In the genomic region with DNA sequence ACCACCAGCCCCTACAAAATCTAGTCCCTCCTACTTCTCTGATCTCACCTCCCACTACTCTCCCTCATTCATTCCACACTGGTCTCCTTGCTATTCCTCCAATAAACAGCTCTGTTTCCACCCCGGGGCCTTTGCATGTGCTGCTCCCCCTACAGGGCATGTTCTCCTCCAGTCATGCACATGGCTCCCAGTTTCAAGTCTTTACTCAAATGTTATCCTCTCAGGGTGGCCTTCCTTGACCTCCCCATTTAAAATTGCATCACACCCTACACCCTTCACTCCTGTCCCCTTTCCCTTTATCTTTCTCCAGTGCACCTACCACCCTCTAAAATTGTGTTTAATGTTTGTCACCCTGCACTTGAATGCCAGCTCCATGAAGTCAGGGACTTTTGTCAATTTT, we compare ENCODE assay signal across 1 cellular context.
TF ChIP-seq lines count a peak whose summit lies in the region.

No MANE protein-coding gene starts in this region.

TF ChIP-seq in K562, 482 proteins besides CTCF, POLR2A, EP300 and RAD21 (continued from another document and continues in another):
- TF ChIP-seq, protein P1, sequence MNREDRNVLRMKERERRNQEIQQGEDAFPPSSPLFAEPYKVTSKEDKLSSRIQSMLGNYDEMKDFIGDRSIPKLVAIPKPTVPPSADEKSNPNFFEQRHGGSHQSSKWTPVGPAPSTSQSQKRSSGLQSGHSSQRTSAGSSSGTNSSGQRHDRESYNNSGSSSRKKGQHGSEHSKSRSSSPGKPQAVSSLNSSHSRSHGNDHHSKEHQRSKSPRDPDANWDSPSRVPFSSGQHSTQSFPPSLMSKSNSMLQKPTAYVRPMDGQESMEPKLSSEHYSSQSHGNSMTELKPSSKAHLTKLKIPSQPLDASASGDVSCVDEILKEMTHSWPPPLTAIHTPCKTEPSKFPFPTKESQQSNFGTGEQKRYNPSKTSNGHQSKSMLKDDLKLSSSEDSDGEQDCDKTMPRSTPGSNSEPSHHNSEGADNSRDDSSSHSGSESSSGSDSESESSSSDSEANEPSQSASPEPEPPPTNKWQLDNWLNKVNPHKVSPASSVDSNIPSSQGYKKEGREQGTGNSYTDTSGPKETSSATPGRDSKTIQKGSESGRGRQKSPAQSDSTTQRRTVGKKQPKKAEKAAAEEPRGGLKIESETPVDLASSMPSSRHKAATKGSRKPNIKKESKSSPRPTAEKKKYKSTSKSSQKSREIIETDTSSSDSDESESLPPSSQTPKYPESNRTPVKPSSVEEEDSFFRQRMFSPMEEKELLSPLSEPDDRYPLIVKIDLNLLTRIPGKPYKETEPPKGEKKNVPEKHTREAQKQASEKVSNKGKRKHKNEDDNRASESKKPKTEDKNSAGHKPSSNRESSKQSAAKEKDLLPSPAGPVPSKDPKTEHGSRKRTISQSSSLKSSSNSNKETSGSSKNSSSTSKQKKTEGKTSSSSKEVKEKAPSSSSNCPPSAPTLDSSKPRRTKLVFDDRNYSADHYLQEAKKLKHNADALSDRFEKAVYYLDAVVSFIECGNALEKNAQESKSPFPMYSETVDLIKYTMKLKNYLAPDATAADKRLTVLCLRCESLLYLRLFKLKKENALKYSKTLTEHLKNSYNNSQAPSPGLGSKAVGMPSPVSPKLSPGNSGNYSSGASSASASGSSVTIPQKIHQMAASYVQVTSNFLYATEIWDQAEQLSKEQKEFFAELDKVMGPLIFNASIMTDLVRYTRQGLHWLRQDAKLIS (CRISPR knock-in tag; IDR thresholded peaks at IDR 0.05), result no peak
- TF ChIP-seq ZZZ3 (IDR thresholded peaks at IDR 0.05) (no peak), ZNF124 (CRISPR knock-in tag; IDR thresholded peaks at IDR 0.05) (no peak), ZMIZ1 (IDR thresholded peaks at IDR 0.05; ENCODE audit: low read depth in 2 of 2, low read length in 2 of 2) (no peak), NRF1 (conservative IDR thresholded peaks at IDR 0.05 in 1 of 2, IDR thresholded peaks at IDR 0.05 in 1 of 2) (no peak), ZNF24 (IDR thresholded peaks at IDR 0.05) (peak; percentile 71), NBN (IDR thresholded peaks at IDR 0.05; ENCODE audit: low read depth) (peak; percentile 70; the same call in 1 of the 2 replicates), NR1H2 (CRISPR knock-in tag; IDR thresholded peaks at IDR 0.05) (no peak), MYC (IDR thresholded peaks at IDR 0.05; ENCODE audit: low read depth, low read length) (peak; percentile 73), MYC (CRISPR knock-in tag; IDR thresholded peaks at IDR 0.05; ENCODE audit: borderline replicate concordance, low read depth) (no peak), SRSF3 (IDR thresholded peaks at IDR 0.05; ENCODE audit: insufficient read depth, low read length) (no peak), PHF8 (IDR thresholded peaks at IDR 0.05; ENCODE audit: borderline replicate concordance, low read length) (no peak), FOXM1 (IDR thresholded peaks at IDR 0.05; ENCODE audit: low read depth) (peak; percentile 29; the same call in 1 of the 2 replicates), FOXM1 (CRISPR knock-in tag; IDR thresholded peaks at IDR 0.05; ENCODE audit: low read depth) (no peak), RREB1 (CRISPR knock-in tag; IDR thresholded peaks at IDR 0.05) (no peak), RBM39 (optimal IDR thresholded peaks at IDR 0.05; ENCODE audit: low read depth, low read length) (no peak), NEUROD1 (IDR thresholded peaks at IDR 0.05; ENCODE audit: borderline replicate concordance, low read depth, low read length, partially characterized antibody) (no peak), NCOA6 (IDR thresholded peaks at IDR 0.05) (no peak), USF1 (CRISPR knock-in tag; IDR thresholded peaks at IDR 0.05) (no peak), E2F1 (CRISPR knock-in tag; IDR thresholded peaks at IDR 0.05) (no peak)
- TF ChIP-seq, protein P2, sequence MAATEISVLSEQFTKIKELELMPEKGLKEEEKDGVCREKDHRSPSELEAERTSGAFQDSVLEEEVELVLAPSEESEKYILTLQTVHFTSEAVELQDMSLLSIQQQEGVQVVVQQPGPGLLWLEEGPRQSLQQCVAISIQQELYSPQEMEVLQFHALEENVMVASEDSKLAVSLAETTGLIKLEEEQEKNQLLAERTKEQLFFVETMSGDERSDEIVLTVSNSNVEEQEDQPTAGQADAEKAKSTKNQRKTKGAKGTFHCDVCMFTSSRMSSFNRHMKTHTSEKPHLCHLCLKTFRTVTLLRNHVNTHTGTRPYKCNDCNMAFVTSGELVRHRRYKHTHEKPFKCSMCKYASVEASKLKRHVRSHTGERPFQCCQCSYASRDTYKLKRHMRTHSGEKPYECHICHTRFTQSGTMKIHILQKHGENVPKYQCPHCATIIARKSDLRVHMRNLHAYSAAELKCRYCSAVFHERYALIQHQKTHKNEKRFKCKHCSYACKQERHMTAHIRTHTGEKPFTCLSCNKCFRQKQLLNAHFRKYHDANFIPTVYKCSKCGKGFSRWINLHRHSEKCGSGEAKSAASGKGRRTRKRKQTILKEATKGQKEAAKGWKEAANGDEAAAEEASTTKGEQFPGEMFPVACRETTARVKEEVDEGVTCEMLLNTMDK (IDR thresholded peaks at IDR 0.05; ENCODE audit: borderline replicate concordance, insufficient read depth, low read depth, low read length, poor library complexity, severe bottlenecking), result peak; percentile 17
- TF ChIP-seq, protein P3, sequence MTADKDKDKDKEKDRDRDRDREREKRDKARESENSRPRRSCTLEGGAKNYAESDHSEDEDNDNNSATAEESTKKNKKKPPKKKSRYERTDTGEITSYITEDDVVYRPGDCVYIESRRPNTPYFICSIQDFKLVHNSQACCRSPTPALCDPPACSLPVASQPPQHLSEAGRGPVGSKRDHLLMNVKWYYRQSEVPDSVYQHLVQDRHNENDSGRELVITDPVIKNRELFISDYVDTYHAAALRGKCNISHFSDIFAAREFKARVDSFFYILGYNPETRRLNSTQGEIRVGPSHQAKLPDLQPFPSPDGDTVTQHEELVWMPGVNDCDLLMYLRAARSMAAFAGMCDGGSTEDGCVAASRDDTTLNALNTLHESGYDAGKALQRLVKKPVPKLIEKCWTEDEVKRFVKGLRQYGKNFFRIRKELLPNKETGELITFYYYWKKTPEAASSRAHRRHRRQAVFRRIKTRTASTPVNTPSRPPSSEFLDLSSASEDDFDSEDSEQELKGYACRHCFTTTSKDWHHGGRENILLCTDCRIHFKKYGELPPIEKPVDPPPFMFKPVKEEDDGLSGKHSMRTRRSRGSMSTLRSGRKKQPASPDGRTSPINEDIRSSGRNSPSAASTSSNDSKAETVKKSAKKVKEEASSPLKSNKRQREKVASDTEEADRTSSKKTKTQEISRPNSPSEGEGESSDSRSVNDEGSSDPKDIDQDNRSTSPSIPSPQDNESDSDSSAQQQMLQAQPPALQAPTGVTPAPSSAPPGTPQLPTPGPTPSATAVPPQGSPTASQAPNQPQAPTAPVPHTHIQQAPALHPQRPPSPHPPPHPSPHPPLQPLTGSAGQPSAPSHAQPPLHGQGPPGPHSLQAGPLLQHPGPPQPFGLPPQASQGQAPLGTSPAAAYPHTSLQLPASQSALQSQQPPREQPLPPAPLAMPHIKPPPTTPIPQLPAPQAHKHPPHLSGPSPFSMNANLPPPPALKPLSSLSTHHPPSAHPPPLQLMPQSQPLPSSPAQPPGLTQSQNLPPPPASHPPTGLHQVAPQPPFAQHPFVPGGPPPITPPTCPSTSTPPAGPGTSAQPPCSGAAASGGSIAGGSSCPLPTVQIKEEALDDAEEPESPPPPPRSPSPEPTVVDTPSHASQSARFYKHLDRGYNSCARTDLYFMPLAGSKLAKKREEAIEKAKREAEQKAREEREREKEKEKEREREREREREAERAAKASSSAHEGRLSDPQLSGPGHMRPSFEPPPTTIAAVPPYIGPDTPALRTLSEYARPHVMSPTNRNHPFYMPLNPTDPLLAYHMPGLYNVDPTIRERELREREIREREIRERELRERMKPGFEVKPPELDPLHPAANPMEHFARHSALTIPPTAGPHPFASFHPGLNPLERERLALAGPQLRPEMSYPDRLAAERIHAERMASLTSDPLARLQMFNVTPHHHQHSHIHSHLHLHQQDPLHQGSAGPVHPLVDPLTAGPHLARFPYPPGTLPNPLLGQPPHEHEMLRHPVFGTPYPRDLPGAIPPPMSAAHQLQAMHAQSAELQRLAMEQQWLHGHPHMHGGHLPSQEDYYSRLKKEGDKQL (CRISPR knock-in tag; IDR thresholded peaks at IDR 0.05; ENCODE audit: borderline replicate concordance), result no peak
- TF ChIP-seq, protein P4, sequence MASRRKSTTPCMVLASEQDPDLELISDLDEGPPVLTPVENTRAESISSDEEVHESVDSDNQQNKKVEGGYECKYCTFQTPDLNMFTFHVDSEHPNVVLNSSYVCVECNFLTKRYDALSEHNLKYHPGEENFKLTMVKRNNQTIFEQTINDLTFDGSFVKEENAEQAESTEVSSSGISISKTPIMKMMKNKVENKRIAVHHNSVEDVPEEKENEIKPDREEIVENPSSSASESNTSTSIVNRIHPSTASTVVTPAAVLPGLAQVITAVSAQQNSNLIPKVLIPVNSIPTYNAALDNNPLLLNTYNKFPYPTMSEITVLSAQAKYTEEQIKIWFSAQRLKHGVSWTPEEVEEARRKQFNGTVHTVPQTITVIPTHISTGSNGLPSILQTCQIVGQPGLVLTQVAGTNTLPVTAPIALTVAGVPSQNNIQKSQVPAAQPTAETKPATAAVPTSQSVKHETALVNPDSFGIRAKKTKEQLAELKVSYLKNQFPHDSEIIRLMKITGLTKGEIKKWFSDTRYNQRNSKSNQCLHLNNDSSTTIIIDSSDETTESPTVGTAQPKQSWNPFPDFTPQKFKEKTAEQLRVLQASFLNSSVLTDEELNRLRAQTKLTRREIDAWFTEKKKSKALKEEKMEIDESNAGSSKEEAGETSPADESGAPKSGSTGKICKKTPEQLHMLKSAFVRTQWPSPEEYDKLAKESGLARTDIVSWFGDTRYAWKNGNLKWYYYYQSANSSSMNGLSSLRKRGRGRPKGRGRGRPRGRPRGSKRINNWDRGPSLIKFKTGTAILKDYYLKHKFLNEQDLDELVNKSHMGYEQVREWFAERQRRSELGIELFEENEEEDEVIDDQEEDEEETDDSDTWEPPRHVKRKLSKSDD (conservative IDR thresholded peaks at IDR 0.05; ENCODE audit: low read length), result no peak
